In genomic region chr5:5899716-5900115, GRCh38 we compare ENCODE assay signal across 31 cellular contexts.
"Had no signal": no experiment of that assay in that cellular context is flagged by ENCODE, and none has a peak within 500 bp of the region (broad histone marks: within the 10 kb centered on the region; RNA-seq: fewer than 3 reads in every experiment).

No MANE protein-coding gene starts in this region.

- H3K27ac ChIP-seq: PC-9, RWPE1, SJCRH30, SK-N-MC had no signal

- H3K4me1 ChIP-seq: SJCRH30 had no signal

- H3K36me3 Mint-ChIP-seq: T-cell had no signal

- H3K36me3 ChIP-seq: SJCRH30 had no signal

- ATAC-seq: Panc1, Right ventricle myocardium inferior, SK-N-SH treated with all-trans-retinoic acid at 6 μM for 48 hours, T-cell had no signal

- H3K9me3 ChIP-seq: SJCRH30 had no signal

- H3K4me1 Mint-ChIP-seq: T-cell had no signal

- DNase-seq: Karpas-422, KG1, NCI-H1048, NCI-H1092 treated with DMSO at 0.1 percent for 48 hours, NCI-H1105 treated with DMSO at 0.1 percent for 48 hours, NCI-H1417, NCI-H1436, NCI-H146, NCI-H1694, NCI-H187, NCI-H1930, NCI-H2029 treated with DMSO at 0.1 percent for 48 hours, NCI-H2171 treated with DMSO at 0.1 percent for 48 hours, NCI-H2227 treated with DMSO at 0.1 percent for 48 hours, NCI-H446 treated with DMSO at 0.1 percent for 48 hours, NCI-H510A, NCI-H524, NCI-H526, NCI-H69, NCI-H748 treated with DMSO at 0.1 percent for 48 hours, NCI-H82, PC-9, SHP77, SIG-M5, SJCRH30, T-cell had no signal

- H3K4me3 Mint-ChIP-seq: T-cell had no signal

- H3K27me3 ChIP-seq: SJCRH30 had no signal

- H3K4me2 ChIP-seq: PC-9 had no signal

- H2AFZ ChIP-seq: PC-9 had no signal

- H3K27ac Mint-ChIP-seq: T-cell had no signal

- H3K4me3 ChIP-seq: PC-9, SJCRH30, SK-N-MC had no signal
